Comparison of ENCODE assay signal across 1 cellular context in genomic region chr19:14391156-14391821, GRCh38.
TF ChIP-seq lines count a peak whose summit lies in the region.

No MANE protein-coding gene starts in this region.

TF ChIP-seq in K562, 482 proteins besides CTCF, POLR2A, EP300 and RAD21 (continued from another document):
- peak; percentile 43; the same call in 1 of the 2 replicates for TF ChIP-seq ZBTB2 (IDR thresholded peaks at IDR 0.05)
- TF ChIP-seq IFI16 (CRISPR knock-in tag; IDR thresholded peaks at IDR 0.05) = no peak
- peak; percentile 77 for TF ChIP-seq SMAD4 (CRISPR knock-in tag; conservative IDR thresholded peaks at IDR 0.05)
- TF ChIP-seq RBFOX2 (IDR thresholded peaks at IDR 0.05; ENCODE audit: low read depth, low read length) = no peak
- TF ChIP-seq CXXC5 (CRISPR knock-in tag; IDR thresholded peaks at IDR 0.05) = peak; percentile 70
- TF ChIP-seq ZNF197 (CRISPR knock-in tag; IDR thresholded peaks at IDR 0.05; ENCODE audit: low read depth) = 0 out of 2 replicates have a peak, but pooled peaks have one; percentile 60
- no peak for TF ChIP-seq NR2C1 (IDR thresholded peaks at IDR 0.05)
- peak; percentile 35; the same call in 1 of the 2 replicates for TF ChIP-seq NR2C1 (tag; IDR thresholded peaks at IDR 0.05)
- TF ChIP-seq ZNF253 (CRISPR knock-in tag; conservative IDR thresholded peaks at IDR 0.05) = no peak
- no peak for TF ChIP-seq PHF20 (IDR thresholded peaks at IDR 0.05; ENCODE audit: partially characterized antibody)
- no peak for TF ChIP-seq RBM39 (optimal IDR thresholded peaks at IDR 0.05; ENCODE audit: low read depth, low read length)
- peak; percentile 88 for TF ChIP-seq MTA2 (IDR thresholded peaks at IDR 0.05; ENCODE audit: low read depth)
- TF ChIP-seq MEIS2 (IDR thresholded peaks at IDR 0.05; ENCODE audit: partially characterized antibody) = peak; percentile 59
- no peak for TF ChIP-seq KLF6 (CRISPR knock-in tag; IDR thresholded peaks at IDR 0.05; ENCODE audit: borderline replicate concordance)
- no peak for TF ChIP-seq MAFF (IDR thresholded peaks at IDR 0.05; ENCODE audit: low read length)
- TF ChIP-seq ZNF347 (CRISPR knock-in tag; IDR thresholded peaks at IDR 0.05; ENCODE audit: low read depth) = no peak
- TF ChIP-seq GATAD2B (IDR thresholded peaks at IDR 0.05; ENCODE audit: borderline replicate concordance) = no peak
- peak; percentile 70 for TF ChIP-seq ZKSCAN8 (CRISPR knock-in tag; IDR thresholded peaks at IDR 0.05)
- peak; percentile 71; the same call in 1 of the 2 replicates for TF ChIP-seq RNF2 (IDR thresholded peaks at IDR 0.05)
- TF ChIP-seq KDM4B (IDR thresholded peaks at IDR 0.05; ENCODE audit: borderline replicate concordance in 2 of 2, low read depth in 1 of 2) = no peak
- no peak for TF ChIP-seq FOS (IDR thresholded peaks at IDR 0.05; ENCODE audit: extremely low read depth, insufficient read length)
- no peak for TF ChIP-seq TSC22D4 (tag; IDR thresholded peaks at IDR 0.05)
- TF ChIP-seq ATF1 (CRISPR knock-in tag; IDR thresholded peaks at IDR 0.05) = no peak
- TF ChIP-seq ATF1 (tag; IDR thresholded peaks at IDR 0.05) = peak; percentile 84
- no peak for TF ChIP-seq CREBBP (IDR thresholded peaks at IDR 0.05; ENCODE audit: low read depth, low read length)
TF ChIP-seq in K562: peak in this region for 106.
